Comparison of ENCODE assay signal across 1 cellular context in the genomic region with DNA sequence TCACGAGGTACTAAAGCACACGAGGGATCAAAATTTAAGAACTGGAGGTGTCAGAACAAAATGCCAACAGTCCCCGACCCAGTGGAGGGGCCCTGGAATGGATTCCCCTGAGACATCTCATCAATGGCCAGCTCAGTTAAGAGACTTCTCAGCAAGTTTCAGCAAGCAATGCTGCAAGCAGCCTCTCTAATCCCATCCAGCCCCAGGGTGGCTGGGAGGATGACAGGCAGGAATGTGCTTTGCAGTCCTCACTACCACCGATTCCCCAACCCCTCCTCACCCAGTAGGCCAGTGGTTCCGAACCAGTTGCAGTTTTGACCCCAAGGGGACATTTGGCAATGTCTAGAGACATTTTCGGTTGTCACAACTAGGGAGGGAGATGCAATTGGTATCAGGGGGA.
TF ChIP-seq lines count a peak whose summit lies in the region.

No MANE protein-coding gene starts in this region.

TF ChIP-seq in WTC11, 78 proteins besides CTCF, POLR2A, EP300 and RAD21:
- TF ChIP-seq, protein P1, sequence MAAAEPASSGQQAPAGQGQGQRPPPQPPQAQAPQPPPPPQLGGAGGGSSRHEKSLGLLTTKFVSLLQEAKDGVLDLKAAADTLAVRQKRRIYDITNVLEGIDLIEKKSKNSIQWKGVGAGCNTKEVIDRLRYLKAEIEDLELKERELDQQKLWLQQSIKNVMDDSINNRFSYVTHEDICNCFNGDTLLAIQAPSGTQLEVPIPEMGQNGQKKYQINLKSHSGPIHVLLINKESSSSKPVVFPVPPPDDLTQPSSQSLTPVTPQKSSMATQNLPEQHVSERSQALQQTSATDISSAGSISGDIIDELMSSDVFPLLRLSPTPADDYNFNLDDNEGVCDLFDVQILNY (CRISPR knock-in tag; IDR thresholded peaks at IDR 0.05), result no peak
- no peak for TF ChIP-seq ZNF416 (CRISPR knock-in tag; IDR thresholded peaks at IDR 0.05)
- no peak for TF ChIP-seq ZNF219 (CRISPR knock-in tag; IDR thresholded peaks at IDR 0.05; ENCODE audit: borderline replicate concordance)
- TF ChIP-seq KAT7 (CRISPR knock-in tag; IDR thresholded peaks at IDR 0.05; ENCODE audit: borderline replicate concordance), result no peak
- no peak for TF ChIP-seq ETV6 (CRISPR knock-in tag; IDR thresholded peaks at IDR 0.05)
- TF ChIP-seq, protein P2, sequence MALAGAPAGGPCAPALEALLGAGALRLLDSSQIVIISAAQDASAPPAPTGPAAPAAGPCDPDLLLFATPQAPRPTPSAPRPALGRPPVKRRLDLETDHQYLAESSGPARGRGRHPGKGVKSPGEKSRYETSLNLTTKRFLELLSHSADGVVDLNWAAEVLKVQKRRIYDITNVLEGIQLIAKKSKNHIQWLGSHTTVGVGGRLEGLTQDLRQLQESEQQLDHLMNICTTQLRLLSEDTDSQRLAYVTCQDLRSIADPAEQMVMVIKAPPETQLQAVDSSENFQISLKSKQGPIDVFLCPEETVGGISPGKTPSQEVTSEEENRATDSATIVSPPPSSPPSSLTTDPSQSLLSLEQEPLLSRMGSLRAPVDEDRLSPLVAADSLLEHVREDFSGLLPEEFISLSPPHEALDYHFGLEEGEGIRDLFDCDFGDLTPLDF (CRISPR knock-in tag; IDR thresholded peaks at IDR 0.05), result no peak
- no peak for TF ChIP-seq OVOL2 (CRISPR knock-in tag; IDR thresholded peaks at IDR 0.05; ENCODE audit: borderline replicate concordance)
- no peak for TF ChIP-seq SOX15 (CRISPR knock-in tag; IDR thresholded peaks at IDR 0.05)
- no peak for TF ChIP-seq RELA (CRISPR knock-in tag; IDR thresholded peaks at IDR 0.05; ENCODE audit: borderline replicate concordance)
- TF ChIP-seq EMX1 (CRISPR knock-in tag; IDR thresholded peaks at IDR 0.05), result no peak
- TF ChIP-seq NFYB (CRISPR knock-in tag; conservative IDR thresholded peaks at IDR 0.05; ENCODE audit: low read depth), result no peak
- TF ChIP-seq FOXK1 (CRISPR knock-in tag; IDR thresholded peaks at IDR 0.05), result no peak
- no peak for TF ChIP-seq NFATC4 (CRISPR knock-in tag; IDR thresholded peaks at IDR 0.05)
- no peak for TF ChIP-seq CREM (CRISPR knock-in tag; IDR thresholded peaks at IDR 0.05)
- TF ChIP-seq, protein P3, sequence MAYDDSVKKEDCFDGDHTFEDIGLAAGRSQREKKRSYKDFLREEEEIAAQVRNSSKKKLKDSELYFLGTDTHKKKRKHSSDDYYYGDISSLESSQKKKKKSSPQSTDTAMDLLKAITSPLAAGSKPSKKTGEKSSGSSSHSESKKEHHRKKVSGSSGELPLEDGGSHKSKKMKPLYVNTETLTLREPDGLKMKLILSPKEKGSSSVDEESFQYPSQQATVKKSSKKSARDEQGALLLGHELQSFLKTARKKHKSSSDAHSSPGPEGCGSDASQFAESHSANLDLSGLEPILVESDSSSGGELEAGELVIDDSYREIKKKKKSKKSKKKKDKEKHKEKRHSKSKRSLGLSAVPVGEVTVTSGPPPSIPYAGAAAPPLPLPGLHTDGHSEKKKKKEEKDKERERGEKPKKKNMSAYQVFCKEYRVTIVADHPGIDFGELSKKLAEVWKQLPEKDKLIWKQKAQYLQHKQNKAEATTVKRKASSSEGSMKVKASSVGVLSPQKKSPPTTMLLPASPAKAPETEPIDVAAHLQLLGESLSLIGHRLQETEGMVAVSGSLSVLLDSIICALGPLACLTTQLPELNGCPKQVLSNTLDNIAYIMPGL (CRISPR knock-in tag; IDR thresholded peaks at IDR 0.05), result no peak
- no peak for TF ChIP-seq ZNF121 (CRISPR knock-in tag; IDR thresholded peaks at IDR 0.05)
